18 cellular contexts compared by ENCODE assay signal in genomic region chr5:119179857-119180641, GRCh38.
DNase-seq lines count a peak whose midpoint lies in the region; ATAC-seq lines count a peak whose summit lies in the region.
"Had no signal": no experiment of that assay in that cellular context is flagged by ENCODE, and none has a peak within 500 bp of the region (broad histone marks: within the 10 kb centered on the region; RNA-seq: fewer than 3 reads in every experiment).

No MANE protein-coding gene starts in this region.

- no peaks in the 10 kb centered on the region for H3K27me3 Mint-ChIP-seq in activated T-helper 17 cell treated with anti-CD3 and anti-CD28 coated beads, Interleukin-2, amount 50 U/mL, for 72 hours
- H3K27me3 Mint-ChIP-seq in memory B cell: no peaks in the 10 kb centered on the region

- no peak overlapping the region for H3K4me2 ChIP-seq in Karpas-422 (ENCODE audit: low read depth, low read length, poor library complexity, severe bottlenecking)

- peaks cover 22% of the 10 kb centered on the region for H3K4me1 ChIP-seq in Karpas-422 (ENCODE audit: low read length)
- H3K4me1 ChIP-seq: right lobe of liver had no signal

- no peaks in the 10 kb centered on the region for H3K27me3 ChIP-seq in Karpas-422 (ENCODE audit: low read length)
- H3K27me3 ChIP-seq: right lobe of liver had no signal

- H3K9me2 ChIP-seq in Karpas-422 (replicated peaks; ENCODE audit: insufficient read depth, low read length): no peaks in the 10 kb centered on the region

- H3K27ac ChIP-seq in Karpas-422 (ENCODE audit: low read length): peak overlapping the region; percentile 3; the same call in 1 of the 2 replicates
- H3K27ac ChIP-seq: right lobe of liver had no signal

- peaks cover 3% of the 10 kb centered on the region for H3K4me1 Mint-ChIP-seq in activated T-helper 17 cell treated with anti-CD3 and anti-CD28 coated beads, Interleukin-2, amount 50 U/mL, for 72 hours
- H3K4me1 Mint-ChIP-seq in memory B cell: peaks cover 10% of the 10 kb centered on the region

- DNase-seq in EH (ENCODE audit: low read depth) (peak; percentile 27), Karpas-422 (peak; percentile 69), memory B cell (ENCODE audit: low spot score in 2 of 2) (no peak), anterior cingulate cortex (lab: John Stamatoyannopoulos, UW) (no peak), superior temporal gyrus (ENCODE audit: extremely low spot score) (no peak), left ventricle myocardium superior (no peak)
- DNase-seq: activated CD8-positive, alpha-beta memory T cell treated with anti-CD3 and anti-CD28 coated beads, Interleukin-2, amount 50 U/mL, for 48 hours; activated naive CD4-positive, alpha-beta T cell treated with Interleukin-2 at 50 U/mL for 16 hours; dermis blood vessel endothelial cell; erythroblast; GOT3; islet precursor cell; NCI-H1105; right lobe of liver; Right ventricle myocardium superior; T-helper 2 cell had no signal

- intact Hi-C loops in left ventricle myocardium superior (cut with micrococcal nuclease): no loop called here

- no peak overlapping the region for H3K4me3 ChIP-seq in Karpas-422 (ENCODE audit: low read length)
- H3K4me3 ChIP-seq: right lobe of liver had no signal

- H2AFZ ChIP-seq in Karpas-422 (ENCODE audit: low read length): no peak overlapping the region

- H3K36me3 ChIP-seq in Karpas-422 (ENCODE audit: insufficient read depth, low read length): peaks cover 20% of the 10 kb centered on the region

- ATAC-seq in activated T-helper 17 cell treated with anti-CD3 and anti-CD28 coated beads, Interleukin-2, amount 50 U/mL, for 72 hours (replicated peaks): peak; percentile 35
- ATAC-seq in memory B cell (ENCODE audit: low read depth): peak; percentile 51
- no peak for ATAC-seq in HG03457 (IDR thresholded peaks at IDR 0.05; ENCODE audit: unreplicated experiment)
- ATAC-seq in left ventricle myocardium superior: no peak

- no peaks in the 10 kb centered on the region for H3K9me3 Mint-ChIP-seq in activated T-helper 17 cell treated with anti-CD3 and anti-CD28 coated beads, Interleukin-2, amount 50 U/mL, for 72 hours
- H3K9me3 Mint-ChIP-seq in memory B cell: no peaks in the 10 kb centered on the region

- peaks cover 20% of the 10 kb centered on the region for H3K36me3 Mint-ChIP-seq in activated T-helper 17 cell treated with anti-CD3 and anti-CD28 coated beads, Interleukin-2, amount 50 U/mL, for 72 hours (ENCODE audit: low read depth)
- peaks cover 26% of the 10 kb centered on the region for H3K36me3 Mint-ChIP-seq in memory B cell

- no peak overlapping the region for H3K27ac Mint-ChIP-seq in activated T-helper 17 cell treated with anti-CD3 and anti-CD28 coated beads, Interleukin-2, amount 50 U/mL, for 72 hours
- no peak overlapping the region for H3K27ac Mint-ChIP-seq in memory B cell

- H3K79me2 ChIP-seq in Karpas-422 (ENCODE audit: low read length): 0 out of 2 replicates have a peak, but pooled peaks cover 5% of the 10 kb centered on the region

- no peaks in the 10 kb centered on the region for H3K9me3 ChIP-seq in Karpas-422 (ENCODE audit: low read length)
- H3K9me3 ChIP-seq: right lobe of liver had no signal

- no peaks in the 10 kb centered on the region for H4K20me1 ChIP-seq in Karpas-422 (ENCODE audit: insufficient read depth, low read depth, low read length)

- H3K9ac ChIP-seq in Karpas-422 (ENCODE audit: low read length): no peak overlapping the region

- no peak overlapping the region for H3K4me3 Mint-ChIP-seq in activated T-helper 17 cell treated with anti-CD3 and anti-CD28 coated beads, Interleukin-2, amount 50 U/mL, for 72 hours
- no peak overlapping the region for H3K4me3 Mint-ChIP-seq in memory B cell

Comparison
In these comparisons a context has a peak if more than half of its experiments do, and no peak if none do; other contexts are left out.
1. DNase-seq: peak in EH (single experiment) and Karpas-422 (single experiment); none in memory B cell (0 of 2), anterior cingulate cortex (0 of 58), superior temporal gyrus (single experiment) and left ventricle myocardium superior (single experiment).
2. ATAC-seq: peak in activated T-helper 17 cell treated with anti-CD3 and anti-CD28 coated beads, Interleukin-2, amount 50 U/mL, for 72 hours (single experiment) and memory B cell (single experiment); none in HG03457 (single experiment) and left ventricle myocardium superior (single experiment).